Comparison of ENCODE assay signal across 8 cellular contexts in the genomic region with DNA sequence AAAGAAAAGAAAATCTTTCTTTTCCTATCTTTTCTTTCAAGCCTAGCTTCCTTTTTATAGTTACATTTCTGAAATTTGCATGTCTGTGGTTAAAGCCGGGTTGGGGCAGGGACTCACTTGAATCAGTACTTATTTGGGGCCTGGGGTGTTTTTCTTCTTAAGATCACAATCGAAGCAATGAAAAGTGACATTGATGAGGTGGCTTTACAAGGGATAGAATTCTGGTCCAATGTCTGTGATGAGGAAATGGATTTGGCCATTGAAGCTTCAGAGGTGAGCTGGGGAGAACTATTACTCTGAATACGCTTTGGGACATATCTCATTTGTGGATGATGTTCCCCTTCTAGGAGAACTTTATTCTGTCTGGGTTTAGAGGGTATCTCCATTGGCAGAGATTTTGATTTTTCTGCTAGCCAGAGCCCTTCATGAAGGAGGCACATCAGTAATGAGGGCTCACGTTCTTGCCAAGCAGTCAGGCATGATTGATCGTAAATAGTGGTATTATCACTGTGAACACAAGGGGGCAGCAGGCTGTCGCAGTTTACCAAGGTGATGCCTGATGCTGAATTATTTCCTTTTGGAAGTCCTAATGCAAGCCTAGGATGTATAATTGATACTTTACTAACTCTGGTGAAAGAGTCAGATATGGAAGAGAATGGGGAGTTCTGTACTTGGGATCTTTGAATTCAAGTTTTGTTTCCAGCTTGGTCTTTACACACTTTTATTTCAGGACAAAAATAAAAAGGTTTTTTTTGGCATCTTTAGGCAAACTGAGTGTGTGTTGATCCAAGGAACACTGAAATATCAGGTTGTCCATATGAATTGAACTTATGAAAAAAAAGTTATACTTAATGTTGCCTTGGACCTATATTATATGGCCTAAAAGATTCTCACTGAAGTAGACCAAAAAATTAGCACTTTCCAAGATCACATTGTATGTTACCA. TPM values are rescaled to one million over a fixed set of nuclear protein-coding genes. Genes with fewer than 3 reads are reported as not detected.
DNase-seq lines count a peak whose midpoint lies in the region; ATAC-seq and TF ChIP-seq lines count a peak whose summit lies in the region.

No MANE protein-coding gene starts in this region.

- ATAC-seq in HG03095 (IDR thresholded peaks at IDR 0.05; ENCODE audit: unreplicated experiment) = no peak

- peak; percentile 67 for DNase-seq in CD1c-positive myeloid dendritic cell (ENCODE audit: extremely low spot score)
- DNase-seq in HFFc6 = peak; percentile 48
- DNase-seq in NCI-H69 (lab: John Stamatoyannopoulos, UW) = peak; percentile 71
- DNase-seq in activated CD4-positive, alpha-beta T cell treated with anti-CD3 and anti-CD28 coated beads, Interleukin-2, amount 50 U/mL, for 4 hours = peak; percentile 55 to 69
- DNase-seq in effector CD8-positive, alpha-beta T cell (lab: John Stamatoyannopoulos, UW) = peak; percentile 28
- DNase-seq in mesothelial cell of epicardium (ENCODE audit: low spot score in 2 of 2, unreplicated experiment in 2 of 2) = peak in 1 of 2 experiments; percentile 49
- peak; percentile 10 to 45 for DNase-seq in stimulated activated CD8-positive, alpha-beta memory T cell treated with anti-CD3 and anti-CD28 coated beads, Interleukin-7, amount 100 ng/mL, for 1 hour (ENCODE audit: low read depth in 2 of 2)

- peak overlapping the region; percentile 43 for H3K27ac Mint-ChIP-seq in HFFc6
- H3K27ac Mint-ChIP-seq in mesothelial cell of epicardium = peak overlapping the region; percentile 54

- H3K9me3 Mint-ChIP-seq in HFFc6 (no peaks in the 10 kb centered on the region), mesothelial cell of epicardium (no peaks in the 10 kb centered on the region)

- TF ChIP-seq CTCF in HFFc6 (IDR thresholded peaks at IDR 0.05) = peak; percentile 89
- peak; percentile 79 for TF ChIP-seq CTCF in mesothelial cell of epicardium (IDR thresholded peaks at IDR 0.05; ENCODE audit: unreplicated experiment)

- no peak overlapping the region for H3K4me3 Mint-ChIP-seq in HFFc6
- no peak overlapping the region for H3K4me3 Mint-ChIP-seq in mesothelial cell of epicardium

- H3K27me3 Mint-ChIP-seq in HFFc6 (ENCODE audit: insufficient read depth) = no peaks in the 10 kb centered on the region
- no peaks in the 10 kb centered on the region for H3K27me3 Mint-ChIP-seq in mesothelial cell of epicardium (ENCODE audit: low read depth)

- H3K4me1 Mint-ChIP-seq in HFFc6 (ENCODE audit: low read depth) = peaks cover 6% of the 10 kb centered on the region; the same call in 1 of the 2 replicates
- H3K4me1 Mint-ChIP-seq in mesothelial cell of epicardium = no peaks in the 10 kb centered on the region

- peaks cover 33% of the 10 kb centered on the region for H3K36me3 Mint-ChIP-seq in HFFc6 (ENCODE audit: low read depth)
- peaks cover 34% of the 10 kb centered on the region for H3K36me3 Mint-ChIP-seq in mesothelial cell of epicardium

RNA-seq across cellular contexts. Expression of a gene that starts 14.6 kb away (rescaled TPM):
- total RNA-seq in HFFc6 (2021; fragmentation: NEBNext Ultra II Directional; extraction: Animal tissue kit (Norgen Biotek cat#: 25700)) = 100 to 1,000 TPM; 439 to 580 (median 549) TPM
- 284 to 314 TPM (median 302 TPM) in 3 replicates for total RNA-seq in mesothelial cell of epicardium

RNA-seq across cellular contexts. Expression of a gene that starts 29.7 kb away (rescaled TPM):
- total RNA-seq in HFFc6 (2021; fragmentation: NEBNext Ultra II Directional; extraction: Animal tissue kit (Norgen Biotek cat#: 25700)) = 1 to 10 TPM; 6.6 to 8.3 (median 7.7) TPM
- total RNA-seq in mesothelial cell of epicardium = 49.8 to 53.9 TPM (median 52.7 TPM) in 3 replicates
